In the genomic region with DNA sequence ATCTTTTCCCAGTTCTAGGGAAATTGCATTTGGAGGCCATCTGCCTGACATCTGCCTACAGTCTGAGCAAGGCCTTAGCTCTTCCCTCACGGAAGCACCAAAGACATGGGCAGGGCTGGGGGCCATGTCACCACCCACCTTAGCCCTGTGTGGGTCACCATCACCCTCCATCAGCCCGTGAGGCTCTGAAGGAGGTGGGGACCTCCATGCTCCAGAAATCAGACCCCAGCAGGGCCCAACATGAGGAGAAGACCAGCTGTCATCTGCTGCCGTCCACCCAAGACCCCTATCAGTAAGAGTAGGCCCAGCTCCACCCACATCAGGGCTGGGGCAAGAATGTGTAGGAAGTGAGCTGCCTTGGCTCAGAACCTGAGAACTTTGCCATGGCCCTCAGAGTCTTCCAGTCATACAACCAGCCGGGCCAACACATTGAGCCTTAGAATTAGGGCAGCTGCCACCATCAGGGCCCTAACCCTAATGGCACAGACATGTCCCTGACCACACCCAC, we compare ENCODE assay signal across 22 cellular contexts. TPM values are rescaled to one million over a fixed set of nuclear protein-coding genes. Genes with fewer than 3 reads are reported as not detected.
"Had no signal": no experiment of that assay in that cellular context is flagged by ENCODE, and none has a peak within 500 bp of the region (broad histone marks: within the 10 kb centered on the region; RNA-seq: fewer than 3 reads in every experiment).

No MANE protein-coding gene starts in this region.

- H3K4me3 ChIP-seq: body of pancreas, lung, skin epidermis, stomach, suprapubic skin had no signal

- H3K9me3 ChIP-seq: body of pancreas, stomach, suprapubic skin had no signal

- ATAC-seq: activated CD4-positive, alpha-beta T cell treated with anti-CD3 and anti-CD28 coated beads for 36 hours; body of pancreas; left colon; naive thymus-derived CD4-positive, alpha-beta T cell; stimulated activated memory B cell treated with anti-CD40 and anti-IgM and Interleukin-4, amounts not matched to agents 10 μg/mL and 1 μg/mL and 100 μg/mL, for 72 hours; WTC11 had no signal

- H3K27me3 ChIP-seq: body of pancreas had no signal

- DNase-seq: activated CD4-positive, alpha-beta memory T cell treated with anti-CD3 and anti-CD28 coated beads for 36 hours; activated CD4-positive, alpha-beta T cell treated with anti-CD3 and anti-CD28 coated beads for 36 hours; activated effector memory CD4-positive, alpha-beta T cell treated with anti-CD3 and anti-CD28 coated beads, Interleukin-2, amount 50 U/mL, for 16 hours; activated naive CD4-positive, alpha-beta T cell treated with anti-CD3 and anti-CD28 coated beads, Interleukin-2, amount 10 ng/mL, durations not matched to agents 7 days and 5 days; activated T-cell treated with anti-CD3 and anti-CD28 coated beads, Interleukin-2, amount 50 U/mL, for 48 hours; body of pancreas; caudate nucleus; effector memory CD4-positive, alpha-beta T cell; naive thymus-derived CD4-positive, alpha-beta T cell; stimulated activated CD4-positive, alpha-beta T cell treated with anti-CD3 and anti-CD28 coated beads, Interleukin-2, amount 100 ng/mL, for 24 hours; stomach; T1000; trophoblast cell had no signal

- H3K27ac ChIP-seq: body of pancreas, skin epidermis, stomach, suprapubic skin had no signal

- H3K36me3 ChIP-seq: stomach, suprapubic skin had no signal

RNA-seq across cellular contexts. Expression of a gene that starts 1.9 kb away (rescaled TPM):
- total RNA-seq: body of pancreas, neural crest cell had no signal

RNA-seq across cellular contexts. Expression of a gene that starts 14.6 kb away (rescaled TPM):
- total RNA-seq: activated CD4-positive, alpha-beta memory T cell treated with anti-CD3 and anti-CD28 coated beads for 36 hours; activated CD4-positive, alpha-beta T cell treated with anti-CD3 and anti-CD28 coated beads for 36 hours; dermis microvascular lymphatic vessel endothelial cell; frontal cortex; left colon; suprapubic skin had no signal
- polyA plus RNA-seq: naive thymus-derived CD4-positive, alpha-beta T cell had no signal
